Comparison of ENCODE assay signal across 26 cellular contexts in genomic region chr1:211145944-211146343, GRCh38. TPM values are rescaled to one million over a fixed set of nuclear protein-coding genes. Genes with fewer than 3 reads are reported as not detected.
A peak's percentile ranks its signal among the peaks of the same experiment; 100 is the strongest.
DNase-seq lines count a peak whose midpoint lies in the region; ATAC-seq, FAIRE-seq and TF ChIP-seq lines count a peak whose summit lies in the region.
"Had no signal": no experiment of that assay in that cellular context is flagged by ENCODE, and none has a peak within 500 bp of the region (broad histone marks: within the 10 kb centered on the region; RNA-seq: fewer than 3 reads in every experiment).

No MANE protein-coding gene starts in this region.

- H3K9me3 ChIP-seq in right lobe of liver: no peaks in the 10 kb centered on the region
- H3K9me3 ChIP-seq in HepG2 (ENCODE audit: low read length): no peaks in the 10 kb centered on the region
- no peaks in the 10 kb centered on the region for H3K9me3 ChIP-seq in adrenal gland (replicated peaks in 1 of 3)
- no peaks in the 10 kb centered on the region for H3K9me3 ChIP-seq in GM23248 (ENCODE audit: low read depth)
- H3K9me3 ChIP-seq in T-helper 17 cell (ENCODE audit: control insufficient read depth, low read length, poor library complexity, severe bottlenecking): peaks cover 2% of the 10 kb centered on the region
- H3K9me3 ChIP-seq: Peyer's patch, right atrium auricular region had no signal

- H3K4me3 ChIP-seq in right lobe of liver: no peak overlapping the region
- no peak overlapping the region for H3K4me3 ChIP-seq in HepG2 (replicated peaks in 1 of 3; ENCODE audit: insufficient read depth in 1 of 3, low read depth in 2 of 3, low read length in 3 of 3)
- no peak overlapping the region for H3K4me3 ChIP-seq in adrenal gland
- no peak overlapping the region for H3K4me3 ChIP-seq in GM23248
- H3K4me3 ChIP-seq: dorsolateral prefrontal cortex, Peyer's patch, right atrium auricular region had no signal

- TF ChIP-seq EP300 in HepG2 (IDR thresholded peaks at IDR 0.05; ENCODE audit: low read depth in 2 of 2, low read length in 2 of 2): no peak
- no peak for TF ChIP-seq EP300 in HepG2 (CRISPR knock-in tag; IDR thresholded peaks at IDR 0.05; ENCODE audit: borderline replicate concordance)

- no peaks in the 10 kb centered on the region for H3K9me2 ChIP-seq in GM23248 (ENCODE audit: insufficient read depth)

- peaks cover 59% of the 10 kb centered on the region for H3K27me3 Mint-ChIP-seq in T-helper 17 cell

- 30% methylated on average over 4 of the region's 4 CpGs for WGBS in right lobe of liver (ENCODE audit: insufficient coverage, low coverage, low lambda C conversion rate, missing lambda C conversion rate)
- whole genome bisulfite sequencing in HepG2 (ENCODE audit: low lambda C conversion rate): 1% methylated on average over 4 of the region's 4 CpGs
- 41 to 58% (median 52%) methylated on average over 4 of the region's 4 CpGs for WGBS in adrenal gland, 4 donors
- WGBS in GM23248 (ENCODE audit: low coverage in 1 of 2, low lambda C conversion rate in 2 of 2, missing lambda C conversion rate in 2 of 2), 2 experiments: 15 to 17% methylated on average over 4 of the region's 4 CpGs

- FAIRE-seq in HepG2 (lab: Jason Lieb, UNC): no peak
- FAIRE-seq: GM12891, H1 had no signal

- H3K36me3 ChIP-seq in right lobe of liver (no peaks in the 10 kb centered on the region), HepG2 (replicated peaks in 1 of 2; ENCODE audit: control insufficient read depth in 1 of 2, insufficient read depth in 2 of 2, low read length in 2 of 2) (no peaks in the 10 kb centered on the region), adrenal gland (replicated peaks in 1 of 2) (no peaks in the 10 kb centered on the region), GM23248 (ENCODE audit: low read depth) (no peaks in the 10 kb centered on the region)
- H3K36me3 ChIP-seq: Peyer's patch, right atrium auricular region had no signal

- ATAC-seq in right lobe of liver (peak; percentile 50 to 70 (median 58)), HepG2 (no peak), esophagus mucosa (peak; percentile 68), T-helper 17 cell (no peak)
- ATAC-seq: naive thymus-derived CD4-positive, alpha-beta T cell had no signal

- TF ChIP-seq CTCF in right lobe of liver (IDR thresholded peaks at IDR 0.05): no peak
- no peak for TF ChIP-seq CTCF in HepG2 (CRISPR knock-in tag; IDR thresholded peaks at IDR 0.05)
- no peak for TF ChIP-seq CTCF in adrenal gland (IDR thresholded peaks at IDR 0.05)

- DNase-seq in right lobe of liver: peak in 1 of 3 donors; percentile 52
- no peak for DNase-seq in HepG2 (ENCODE audit: low spot score)
- DNase-seq in NCI-H345 treated with DMSO at 0.1 percent for 48 hours (lab: John Stamatoyannopoulos, UW; ENCODE audit: unreplicated experiment): peak; percentile 33
- no peak for DNase-seq in adrenal gland
- no peak for DNase-seq in activated CD8-positive, alpha-beta memory T cell treated with anti-CD3 and anti-CD28 coated beads for 24 hours
- no peak for DNase-seq in GM23248
- no peak for DNase-seq in T-helper 17 cell
- DNase-seq: activated CD4-positive, alpha-beta T cell treated with anti-CD3 and anti-CD28 coated beads, Interleukin-2, amount 50 U/mL, for 48 hours; activated naive CD4-positive, alpha-beta T cell; amygdala; central memory CD4-positive, alpha-beta T cell; DMS79; dorsolateral prefrontal cortex; foreskin fibroblast; hypothalamus; naive thymus-derived CD4-positive, alpha-beta T cell; NCI-H2081 treated with DMSO at 0.1 percent for 48 hours; NK-92 treated with Interleukin-12 subunit alpha and Interleukin-12 subunit beta, amount 100 ng/mL, for 24 hours; Peyer's patch; stimulated activated CD8-positive, alpha-beta memory T cell treated with anti-CD3 and anti-CD28 coated beads, Interleukin-4, amount 100 ng/mL, for 48 hours had no signal

- no peaks in the 10 kb centered on the region for H3K4me1 Mint-ChIP-seq in T-helper 17 cell
- H3K4me1 Mint-ChIP-seq: CD14-positive monocyte; naive thymus-derived CD4-positive, alpha-beta T cell had no signal

- H3K79me2 ChIP-seq in HepG2 (ENCODE audit: insufficient read depth, low read length) (no peaks in the 10 kb centered on the region), GM23248 (ENCODE audit: insufficient read depth) (no peaks in the 10 kb centered on the region)

- CTCF ChIA-PET in HepG2 (lab: Yijun Ruan, JAX; ENCODE audit: low intra/inter-chr PET ratio, low total read pairs): no interaction called here

- TF ChIP-seq POLR2A in right lobe of liver (IDR thresholded peaks at IDR 0.05) (no peak), HepG2 (IDR thresholded peaks at IDR 0.05; ENCODE audit: insufficient read depth in 1 of 2, low read depth in 2 of 2, low read length in 2 of 2) (no peak), adrenal gland (IDR thresholded peaks at IDR 0.05) (no peak)

- no TSS peak for BruUV-seq in HepG2 (replicated peaks; lab: Mats Ljungman, UMichigan)

- H3K27ac ChIP-seq in right lobe of liver (no peak overlapping the region), HepG2 (ENCODE audit: extremely low read length, insufficient read depth, low read length) (no peak overlapping the region), adrenal gland (no peak overlapping the region), GM23248 (no peak overlapping the region)
- H3K27ac ChIP-seq: dorsolateral prefrontal cortex, Peyer's patch, right atrium auricular region had no signal

- no peak overlapping the region for H3K9ac ChIP-seq in HepG2 (ENCODE audit: insufficient read depth, low read depth, low read length)
- no peak overlapping the region for H3K9ac ChIP-seq in GM23248

- H4K20me1 ChIP-seq in HepG2 (ENCODE audit: insufficient read depth, low read length) (no peaks in the 10 kb centered on the region), GM23248 (ENCODE audit: insufficient read depth) (no peaks in the 10 kb centered on the region)

- intact Hi-C loops in right lobe of liver (cut with DNase I) (no loop called here), HepG2 (cut with micrococcal nuclease; ENCODE audit: unreplicated experiment) (no loop called here), adrenal gland (cut with DNase I) (no loop called here)

- no peak overlapping the region for H3K4me3 Mint-ChIP-seq in T-helper 17 cell
- H3K4me3 Mint-ChIP-seq: CD14-positive monocyte; naive thymus-derived CD4-positive, alpha-beta T cell had no signal

- no peak overlapping the region for H2AFZ ChIP-seq in HepG2 (ENCODE audit: low read length)
- no peak overlapping the region for H2AFZ ChIP-seq in GM23248

- POLR2A ChIA-PET in HepG2 (lab: Yijun Ruan, JAX): no interaction called here

- H3K27me3 ChIP-seq in right lobe of liver: peaks cover 0 to 3% of the 10 kb centered on the region in 2 donors
- peaks cover 0 to 4% of the 10 kb centered on the region in 2 experiments; a peak in 1 of 5 replicates for H3K27me3 ChIP-seq in HepG2 (ENCODE audit: control insufficient read depth in 1 of 2, insufficient read depth in 2 of 2, low read length in 2 of 2)
- H3K27me3 ChIP-seq in adrenal gland: peaks cover 5% of the 10 kb centered on the region
- no peaks in the 10 kb centered on the region for H3K27me3 ChIP-seq in GM23248 (replicated peaks; ENCODE audit: insufficient read depth)
- H3K27me3 ChIP-seq: dorsolateral prefrontal cortex, Peyer's patch, right atrium auricular region had no signal

- H3K4me2 ChIP-seq in HepG2 (ENCODE audit: low read depth, low read length): no peak overlapping the region
- H3K4me2 ChIP-seq in GM23248 (ENCODE audit: unreplicated experiment): no peak overlapping the region

- in situ Hi-C loops in HepG2 (cut with HindIII; ENCODE audit: extremely low pct_ligation_motif_present, low pct_unique_long_range_greater_than_20kb): no loop called here
- in situ Hi-C loops in GM23248 (cut with MboI): no loop called here

- no peaks in the 10 kb centered on the region for H3F3A ChIP-seq in GM23248 (ENCODE audit: insufficient read depth)

- no peak for TF ChIP-seq RAD21 in HepG2 (CRISPR knock-in tag; IDR thresholded peaks at IDR 0.05)

- peaks cover 2% of the 10 kb centered on the region for H3K36me3 Mint-ChIP-seq in T-helper 17 cell (ENCODE audit: low read depth)
- H3K36me3 Mint-ChIP-seq: CD14-positive monocyte; naive thymus-derived CD4-positive, alpha-beta T cell had no signal

- no peaks in the 10 kb centered on the region for H3K4me1 ChIP-seq in right lobe of liver
- H3K4me1 ChIP-seq in HepG2 (ENCODE audit: insufficient read depth, low read length): no peaks in the 10 kb centered on the region
- H3K4me1 ChIP-seq in adrenal gland (replicated peaks in 1 of 2): no peaks in the 10 kb centered on the region
- no peaks in the 10 kb centered on the region for H3K4me1 ChIP-seq in GM23248 (ENCODE audit: insufficient read depth)
- H3K4me1 ChIP-seq: Peyer's patch, right atrium auricular region had no signal

- no peak overlapping the region for H3K27ac Mint-ChIP-seq in T-helper 17 cell
- H3K27ac Mint-ChIP-seq: CD14-positive monocyte; naive thymus-derived CD4-positive, alpha-beta T cell had no signal

RNA-seq across cellular contexts. Expression of gene KCNH1, which starts 12.0 kb away (rescaled TPM):
- total RNA-seq in right lobe of liver: not detected
- total RNA-seq in HepG2 (2016; rRNA removed; fragmentation: Illumina TruSeq; extraction: Trizol): not detected in 2 replicates
- total RNA-seq in HepG2 (2016; cell fraction: cytosol; rRNA removed; fragmentation: Illumina TruSeq; extraction: Trizol; ENCODE audit: low read depth): not detected in 2 replicates
- not detected in 2 replicates for total RNA-seq in HepG2 (2016; cell fraction: insoluble cytoplasmic fraction; rRNA removed; fragmentation: Illumina TruSeq; extraction: Trizol)
- not detected in 2 replicates for total RNA-seq in HepG2 (2016; cell fraction: membrane; rRNA removed; fragmentation: Illumina TruSeq; extraction: Trizol)
- total RNA-seq in HepG2 (2016; cell fraction: nucleus; rRNA removed; fragmentation: Illumina TruSeq; extraction: Trizol): not detected in 2 replicates
- polyA plus RNA-seq in HepG2 (2011; rRNA removed): not detected in 2 replicates
- polyA plus RNA-seq in HepG2 (2011; cell fraction: cytosol; rRNA removed): not detected in 2 replicates
- not detected in 2 replicates for polyA plus RNA-seq in HepG2 (2011; cell fraction: nucleus; rRNA removed)
- polyA plus RNA-seq in HepG2 (2012): 0.04 TPM in 1 of 2 replicates, not detected in the other
- not detected in 2 replicates for polyA plus RNA-seq in HepG2 (2016; cell fraction: cytosol; fragmentation: Illumina TruSeq; extraction: Trizol; ENCODE audit: low read depth)
- not detected in 2 replicates for polyA plus RNA-seq in HepG2 (2016; cell fraction: insoluble cytoplasmic fraction; fragmentation: Illumina TruSeq; extraction: Trizol; ENCODE audit: low read depth)
- polyA plus RNA-seq in HepG2 (2016; cell fraction: membrane; fragmentation: Illumina TruSeq; extraction: Trizol; ENCODE audit: low read depth): not detected in 2 replicates
- polyA plus RNA-seq in HepG2 (2016; cell fraction: nucleus; fragmentation: Illumina TruSeq; extraction: Trizol; ENCODE audit: insufficient read depth, low read depth): not detected in 2 replicates
- polyA minus RNA-seq in HepG2 (2011; rRNA and poly(A)+ RNA removed; ENCODE audit: low replicate concordance): not detected in 2 replicates
- not detected in 2 replicates for polyA minus RNA-seq in HepG2 (2011; cell fraction: cytosol; rRNA and poly(A)+ RNA removed)
- not detected in 2 replicates for polyA minus RNA-seq in HepG2 (2011; cell fraction: nucleus; rRNA and poly(A)+ RNA removed)
- total RNA-seq in esophagus mucosa: 1.2 TPM
- 1 to 10 TPM in 1 of 8 donors, under 1 TPM in 3, not detected in 4; 0.15 to 1.2 (median 0.70) TPM for total RNA-seq in adrenal gland
- 1 to 10 TPM in 1 of 3 donors, under 1 TPM in 2; 0.27 to 1.6 (median 0.64) TPM for polyA plus RNA-seq in adrenal gland
- total RNA-seq in GM23248 (2014; rRNA removed; shearing (Covaris generic)): 1.5 and 1.8 TPM in 2 replicates
- polyA plus RNA-seq in GM23248 (2016; fragmentation: Nextera tagmentation; extraction: Ambion mirVana): 0.71 and 0.77 TPM in 2 replicates
- not detected for total RNA-seq in T-helper 17 cell
- total RNA-seq: naive thymus-derived CD4-positive, alpha-beta T cell; right atrium auricular region; T-helper 2 cell treated with Interferon-gamma antibody and Interleukin-4, amounts not matched to agents 100 ng/mL and 5 ng/mL, for 36 hours had no signal
- polyA plus RNA-seq: CD14-positive monocyte; naive thymus-derived CD4-positive, alpha-beta T cell had no signal

Comparison
In these comparisons a context has a peak if more than half of its experiments do, and no peak if none do; other contexts are left out.
1. ATAC-seq: peak in right lobe of liver (4 of 4) and esophagus mucosa (single experiment); none in HepG2 (single experiment) and T-helper 17 cell (single experiment).